Comparison of ENCODE assay signal across 1 cellular context in the genomic region with DNA sequence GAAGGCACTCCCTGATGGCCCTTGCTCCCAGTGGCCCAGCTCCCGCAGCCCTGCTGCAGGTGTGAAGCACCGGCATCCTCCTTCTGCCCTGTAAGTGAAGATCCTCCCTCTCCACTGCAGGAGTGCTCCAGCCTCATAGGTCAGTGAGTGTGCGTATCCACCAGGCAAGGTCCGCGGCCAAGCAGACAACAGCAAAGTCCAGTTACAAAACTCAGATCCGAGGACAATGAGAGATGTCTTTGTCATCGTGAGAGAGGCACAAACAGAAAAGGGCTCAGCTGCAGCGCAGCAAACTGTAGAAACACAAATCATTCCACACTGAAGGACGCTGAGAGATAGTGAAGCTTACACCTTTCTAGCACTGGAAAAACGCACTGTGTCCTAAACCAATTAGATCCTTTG.
A peak's percentile ranks its signal among the peaks of the same experiment; 100 is the strongest.
TF ChIP-seq lines count a peak whose summit lies in the region.

No MANE protein-coding gene starts in this region.

TF ChIP-seq in HepG2, 621 proteins besides CTCF, POLR2A, EP300 and RAD21 (continued from another document and continues in another):
- TF ChIP-seq, protein P1, sequence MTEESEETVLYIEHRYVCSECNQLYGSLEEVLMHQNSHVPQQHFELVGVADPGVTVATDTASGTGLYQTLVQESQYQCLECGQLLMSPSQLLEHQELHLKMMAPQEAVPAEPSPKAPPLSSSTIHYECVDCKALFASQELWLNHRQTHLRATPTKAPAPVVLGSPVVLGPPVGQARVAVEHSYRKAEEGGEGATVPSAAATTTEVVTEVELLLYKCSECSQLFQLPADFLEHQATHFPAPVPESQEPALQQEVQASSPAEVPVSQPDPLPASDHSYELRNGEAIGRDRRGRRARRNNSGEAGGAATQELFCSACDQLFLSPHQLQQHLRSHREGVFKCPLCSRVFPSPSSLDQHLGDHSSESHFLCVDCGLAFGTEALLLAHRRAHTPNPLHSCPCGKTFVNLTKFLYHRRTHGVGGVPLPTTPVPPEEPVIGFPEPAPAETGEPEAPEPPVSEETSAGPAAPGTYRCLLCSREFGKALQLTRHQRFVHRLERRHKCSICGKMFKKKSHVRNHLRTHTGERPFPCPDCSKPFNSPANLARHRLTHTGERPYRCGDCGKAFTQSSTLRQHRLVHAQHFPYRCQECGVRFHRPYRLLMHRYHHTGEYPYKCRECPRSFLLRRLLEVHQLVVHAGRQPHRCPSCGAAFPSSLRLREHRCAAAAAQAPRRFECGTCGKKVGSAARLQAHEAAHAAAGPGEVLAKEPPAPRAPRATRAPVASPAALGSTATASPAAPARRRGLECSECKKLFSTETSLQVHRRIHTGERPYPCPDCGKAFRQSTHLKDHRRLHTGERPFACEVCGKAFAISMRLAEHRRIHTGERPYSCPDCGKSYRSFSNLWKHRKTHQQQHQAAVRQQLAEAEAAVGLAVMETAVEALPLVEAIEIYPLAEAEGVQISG (CRISPR knock-in tag; IDR thresholded peaks at IDR 0.05), result peak; percentile 36; the same call in 1 of the 2 replicates
- TF ChIP-seq, protein P2, sequence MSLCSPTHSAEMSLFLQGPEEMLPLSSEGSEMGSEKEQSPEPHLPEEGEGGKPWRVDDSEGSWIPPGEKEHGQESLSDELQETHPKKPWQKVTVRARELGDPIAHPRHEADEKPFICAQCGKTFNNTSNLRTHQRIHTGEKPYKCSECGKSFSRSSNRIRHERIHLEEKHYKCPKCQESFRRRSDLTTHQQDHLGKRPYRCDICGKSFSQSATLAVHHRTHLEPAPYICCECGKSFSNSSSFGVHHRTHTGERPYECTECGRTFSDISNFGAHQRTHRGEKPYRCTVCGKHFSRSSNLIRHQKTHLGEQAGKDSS (CRISPR knock-in tag; IDR thresholded peaks at IDR 0.05; ENCODE audit: borderline replicate concordance, low read depth), result no peak
- no peak for TF ChIP-seq SP2 (CRISPR knock-in tag; IDR thresholded peaks at IDR 0.05)
- no peak for TF ChIP-seq RFX5 (IDR thresholded peaks at IDR 0.05; ENCODE audit: low read depth, low read length)
- TF ChIP-seq, protein P3, sequence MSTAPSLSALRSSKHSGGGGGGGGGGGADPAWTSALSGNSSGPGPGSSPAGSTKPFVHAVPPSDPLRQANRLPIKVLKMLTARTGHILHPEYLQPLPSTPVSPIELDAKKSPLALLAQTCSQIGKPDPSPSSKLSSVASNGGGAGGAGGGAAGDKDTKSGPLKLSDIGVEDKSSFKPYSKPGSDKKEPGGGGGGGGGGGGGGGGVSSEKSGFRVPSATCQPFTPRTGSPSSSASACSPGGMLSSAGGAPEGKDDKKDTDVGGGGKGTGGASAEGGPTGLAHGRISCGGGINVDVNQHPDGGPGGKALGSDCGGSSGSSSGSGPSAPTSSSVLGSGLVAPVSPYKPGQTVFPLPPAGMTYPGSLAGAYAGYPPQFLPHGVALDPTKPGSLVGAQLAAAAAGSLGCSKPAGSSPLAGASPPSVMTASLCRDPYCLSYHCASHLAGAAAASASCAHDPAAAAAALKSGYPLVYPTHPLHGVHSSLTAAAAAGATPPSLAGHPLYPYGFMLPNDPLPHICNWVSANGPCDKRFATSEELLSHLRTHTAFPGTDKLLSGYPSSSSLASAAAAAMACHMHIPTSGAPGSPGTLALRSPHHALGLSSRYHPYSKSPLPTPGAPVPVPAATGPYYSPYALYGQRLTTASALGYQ (CRISPR knock-in tag; IDR thresholded peaks at IDR 0.05), result no peak
- TF ChIP-seq ZNF230 (CRISPR knock-in tag; IDR thresholded peaks at IDR 0.05), result no peak
- TF ChIP-seq HMG20A (CRISPR knock-in tag; IDR thresholded peaks at IDR 0.05; ENCODE audit: borderline replicate concordance), result peak; percentile 51; the same call in 1 of the 2 replicates
- TF ChIP-seq ELF3 (CRISPR knock-in tag; IDR thresholded peaks at IDR 0.05), result 0 out of 2 replicates have a peak, but pooled peaks have one; percentile 18
- no peak for TF ChIP-seq IKZF1 (IDR thresholded peaks at IDR 0.05)
- no peak for TF ChIP-seq ZKSCAN8 (CRISPR knock-in tag; IDR thresholded peaks at IDR 0.05; ENCODE audit: borderline replicate concordance)
- TF ChIP-seq, protein P4, sequence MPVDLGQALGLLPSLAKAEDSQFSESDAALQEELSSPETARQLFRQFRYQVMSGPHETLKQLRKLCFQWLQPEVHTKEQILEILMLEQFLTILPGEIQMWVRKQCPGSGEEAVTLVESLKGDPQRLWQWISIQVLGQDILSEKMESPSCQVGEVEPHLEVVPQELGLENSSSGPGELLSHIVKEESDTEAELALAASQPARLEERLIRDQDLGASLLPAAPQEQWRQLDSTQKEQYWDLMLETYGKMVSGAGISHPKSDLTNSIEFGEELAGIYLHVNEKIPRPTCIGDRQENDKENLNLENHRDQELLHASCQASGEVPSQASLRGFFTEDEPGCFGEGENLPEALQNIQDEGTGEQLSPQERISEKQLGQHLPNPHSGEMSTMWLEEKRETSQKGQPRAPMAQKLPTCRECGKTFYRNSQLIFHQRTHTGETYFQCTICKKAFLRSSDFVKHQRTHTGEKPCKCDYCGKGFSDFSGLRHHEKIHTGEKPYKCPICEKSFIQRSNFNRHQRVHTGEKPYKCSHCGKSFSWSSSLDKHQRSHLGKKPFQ (CRISPR knock-in tag; IDR thresholded peaks at IDR 0.05; ENCODE audit: insufficient replicate concordance), result no peak
- no peak for TF ChIP-seq ZNF672 (CRISPR knock-in tag; IDR thresholded peaks at IDR 0.05)
- no peak for TF ChIP-seq ZNF530 (CRISPR knock-in tag; IDR thresholded peaks at IDR 0.05; ENCODE audit: low read depth)
- no peak for TF ChIP-seq PCBP2 (optimal IDR thresholded peaks at IDR 0.05; ENCODE audit: low read depth, low read length, poor library complexity, severe bottlenecking)
- TF ChIP-seq MEF2D (CRISPR knock-in tag; IDR thresholded peaks at IDR 0.05), result peak; percentile 48; the same call in 1 of the 2 replicates
- TF ChIP-seq SP140L (CRISPR knock-in tag; IDR thresholded peaks at IDR 0.05; ENCODE audit: borderline replicate concordance), result no peak
- no peak for TF ChIP-seq HHEX (CRISPR knock-in tag; IDR thresholded peaks at IDR 0.05)
- TF ChIP-seq CREB1 (IDR thresholded peaks at IDR 0.05), result no peak
- no peak for TF ChIP-seq CREB1 (CRISPR knock-in tag; IDR thresholded peaks at IDR 0.05)
- TF ChIP-seq HNRNPL (IDR thresholded peaks at IDR 0.05; ENCODE audit: low read depth, low read length), result no peak
- TF ChIP-seq, protein P5, sequence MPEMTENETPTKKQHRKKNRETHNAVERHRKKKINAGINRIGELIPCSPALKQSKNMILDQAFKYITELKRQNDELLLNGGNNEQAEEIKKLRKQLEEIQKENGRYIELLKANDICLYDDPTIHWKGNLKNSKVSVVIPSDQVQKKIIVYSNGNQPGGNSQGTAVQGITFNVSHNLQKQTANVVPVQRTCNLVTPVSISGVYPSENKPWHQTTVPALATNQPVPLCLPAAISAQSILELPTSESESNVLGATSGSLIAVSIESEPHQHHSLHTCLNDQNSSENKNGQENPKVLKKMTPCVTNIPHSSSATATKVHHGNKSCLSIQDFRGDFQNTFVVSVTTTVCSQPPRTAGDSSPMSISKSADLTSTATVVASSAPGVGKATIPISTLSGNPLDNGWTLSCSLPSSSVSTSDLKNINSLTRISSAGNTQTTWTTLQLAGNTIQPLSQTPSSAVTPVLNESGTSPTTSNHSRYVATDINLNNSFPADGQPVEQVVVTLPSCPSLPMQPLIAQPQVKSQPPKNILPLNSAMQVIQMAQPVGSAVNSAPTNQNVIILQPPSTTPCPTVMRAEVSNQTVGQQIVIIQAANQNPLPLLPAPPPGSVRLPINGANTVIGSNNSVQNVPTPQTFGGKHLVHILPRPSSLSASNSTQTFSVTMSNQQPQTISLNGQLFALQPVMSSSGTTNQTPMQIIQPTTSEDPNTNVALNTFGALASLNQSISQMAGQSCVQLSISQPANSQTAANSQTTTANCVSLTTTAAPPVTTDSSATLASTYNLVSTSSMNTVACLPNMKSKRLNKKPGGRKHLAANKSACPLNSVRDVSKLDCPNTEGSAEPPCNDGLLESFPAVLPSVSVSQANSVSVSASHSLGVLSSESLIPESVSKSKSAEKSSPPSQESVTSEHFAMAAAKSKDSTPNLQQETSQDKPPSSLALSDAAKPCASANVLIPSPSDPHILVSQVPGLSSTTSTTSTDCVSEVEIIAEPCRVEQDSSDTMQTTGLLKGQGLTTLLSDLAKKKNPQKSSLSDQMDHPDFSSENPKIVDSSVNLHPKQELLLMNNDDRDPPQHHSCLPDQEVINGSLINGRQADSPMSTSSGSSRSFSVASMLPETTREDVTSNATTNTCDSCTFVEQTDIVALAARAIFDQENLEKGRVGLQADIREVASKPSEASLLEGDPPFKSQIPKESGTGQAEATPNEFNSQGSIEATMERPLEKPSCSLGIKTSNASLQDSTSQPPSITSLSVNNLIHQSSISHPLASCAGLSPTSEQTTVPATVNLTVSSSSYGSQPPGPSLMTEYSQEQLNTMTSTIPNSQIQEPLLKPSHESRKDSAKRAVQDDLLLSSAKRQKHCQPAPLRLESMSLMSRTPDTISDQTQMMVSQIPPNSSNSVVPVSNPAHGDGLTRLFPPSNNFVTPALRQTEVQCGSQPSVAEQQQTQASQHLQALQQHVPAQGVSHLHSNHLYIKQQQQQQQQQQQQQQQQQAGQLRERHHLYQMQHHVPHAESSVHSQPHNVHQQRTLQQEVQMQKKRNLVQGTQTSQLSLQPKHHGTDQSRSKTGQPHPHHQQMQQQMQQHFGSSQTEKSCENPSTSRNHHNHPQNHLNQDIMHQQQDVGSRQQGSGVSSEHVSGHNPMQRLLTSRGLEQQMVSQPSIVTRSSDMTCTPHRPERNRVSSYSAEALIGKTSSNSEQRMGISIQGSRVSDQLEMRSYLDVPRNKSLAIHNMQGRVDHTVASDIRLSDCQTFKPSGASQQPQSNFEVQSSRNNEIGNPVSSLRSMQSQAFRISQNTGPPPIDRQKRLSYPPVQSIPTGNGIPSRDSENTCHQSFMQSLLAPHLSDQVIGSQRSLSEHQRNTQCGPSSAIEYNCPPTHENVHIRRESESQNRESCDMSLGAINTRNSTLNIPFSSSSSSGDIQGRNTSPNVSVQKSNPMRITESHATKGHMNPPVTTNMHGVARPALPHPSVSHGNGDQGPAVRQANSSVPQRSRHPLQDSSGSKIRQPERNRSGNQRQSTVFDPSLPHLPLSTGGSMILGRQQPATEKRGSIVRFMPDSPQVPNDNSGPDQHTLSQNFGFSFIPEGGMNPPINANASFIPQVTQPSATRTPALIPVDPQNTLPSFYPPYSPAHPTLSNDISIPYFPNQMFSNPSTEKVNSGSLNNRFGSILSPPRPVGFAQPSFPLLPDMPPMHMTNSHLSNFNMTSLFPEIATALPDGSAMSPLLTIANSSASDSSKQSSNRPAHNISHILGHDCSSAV (CRISPR knock-in tag; IDR thresholded peaks at IDR 0.05; ENCODE audit: borderline replicate concordance), result no peak
- TF ChIP-seq POLR2AphosphoS2 (IDR thresholded peaks at IDR 0.05; ENCODE audit: low read depth, low read length), result no peak
- no peak for TF ChIP-seq ZNF879 (CRISPR knock-in tag; IDR thresholded peaks at IDR 0.05)
- TF ChIP-seq ZNF510 (CRISPR knock-in tag; IDR thresholded peaks at IDR 0.05; ENCODE audit: low read depth), result no peak
- TF ChIP-seq NONO (IDR thresholded peaks at IDR 0.05), result no peak
- TF ChIP-seq NONO (CRISPR knock-in tag; conservative IDR thresholded peaks at IDR 0.05), result peak; percentile 61; the same call in 1 of the 2 replicates
- TF ChIP-seq ZNF607 (CRISPR knock-in tag; IDR thresholded peaks at IDR 0.05; ENCODE audit: borderline replicate concordance), result no peak
- no peak for TF ChIP-seq KLF12 (CRISPR knock-in tag; IDR thresholded peaks at IDR 0.05; ENCODE audit: borderline replicate concordance)
- no peak for TF ChIP-seq MXI1 (IDR thresholded peaks at IDR 0.05; ENCODE audit: borderline replicate concordance, low read depth, low read length)
- no peak for TF ChIP-seq ZNF850 (CRISPR knock-in tag; conservative IDR thresholded peaks at IDR 0.05)
- peak; percentile 31 for TF ChIP-seq HNRNPLL (IDR thresholded peaks at IDR 0.05; ENCODE audit: low read depth, low read length, poor library complexity, severe bottlenecking)
- no peak for TF ChIP-seq ESRRA (CRISPR knock-in tag; IDR thresholded peaks at IDR 0.05; ENCODE audit: low read depth)
- TF ChIP-seq, protein P6, sequence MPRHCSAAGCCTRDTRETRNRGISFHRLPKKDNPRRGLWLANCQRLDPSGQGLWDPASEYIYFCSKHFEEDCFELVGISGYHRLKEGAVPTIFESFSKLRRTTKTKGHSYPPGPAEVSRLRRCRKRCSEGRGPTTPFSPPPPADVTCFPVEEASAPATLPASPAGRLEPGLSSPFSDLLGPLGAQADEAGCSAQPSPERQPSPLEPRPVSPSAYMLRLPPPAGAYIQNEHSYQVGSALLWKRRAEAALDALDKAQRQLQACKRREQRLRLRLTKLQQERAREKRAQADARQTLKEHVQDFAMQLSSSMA (CRISPR knock-in tag; IDR thresholded peaks at IDR 0.05), result no peak
- TF ChIP-seq, protein P7, sequence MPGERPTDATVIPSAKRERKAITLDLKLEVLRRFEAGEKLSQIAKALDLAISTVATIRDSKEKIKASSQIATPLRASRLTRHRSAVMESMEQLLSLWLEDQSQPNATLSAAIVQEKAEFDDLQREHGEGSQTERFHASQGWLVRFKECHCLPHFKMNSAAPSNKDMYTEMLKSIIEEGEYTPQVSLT (CRISPR knock-in tag; IDR thresholded peaks at IDR 0.05; ENCODE audit: borderline replicate concordance, low read depth), result no peak
- TF ChIP-seq SMYD3 (CRISPR knock-in tag; IDR thresholded peaks at IDR 0.05), result no peak
- TF ChIP-seq BRD4 (CRISPR knock-in tag; IDR thresholded peaks at IDR 0.05), result no peak
- no peak for TF ChIP-seq ZNF256 (CRISPR knock-in tag; conservative IDR thresholded peaks at IDR 0.05)
- TF ChIP-seq, protein P8, sequence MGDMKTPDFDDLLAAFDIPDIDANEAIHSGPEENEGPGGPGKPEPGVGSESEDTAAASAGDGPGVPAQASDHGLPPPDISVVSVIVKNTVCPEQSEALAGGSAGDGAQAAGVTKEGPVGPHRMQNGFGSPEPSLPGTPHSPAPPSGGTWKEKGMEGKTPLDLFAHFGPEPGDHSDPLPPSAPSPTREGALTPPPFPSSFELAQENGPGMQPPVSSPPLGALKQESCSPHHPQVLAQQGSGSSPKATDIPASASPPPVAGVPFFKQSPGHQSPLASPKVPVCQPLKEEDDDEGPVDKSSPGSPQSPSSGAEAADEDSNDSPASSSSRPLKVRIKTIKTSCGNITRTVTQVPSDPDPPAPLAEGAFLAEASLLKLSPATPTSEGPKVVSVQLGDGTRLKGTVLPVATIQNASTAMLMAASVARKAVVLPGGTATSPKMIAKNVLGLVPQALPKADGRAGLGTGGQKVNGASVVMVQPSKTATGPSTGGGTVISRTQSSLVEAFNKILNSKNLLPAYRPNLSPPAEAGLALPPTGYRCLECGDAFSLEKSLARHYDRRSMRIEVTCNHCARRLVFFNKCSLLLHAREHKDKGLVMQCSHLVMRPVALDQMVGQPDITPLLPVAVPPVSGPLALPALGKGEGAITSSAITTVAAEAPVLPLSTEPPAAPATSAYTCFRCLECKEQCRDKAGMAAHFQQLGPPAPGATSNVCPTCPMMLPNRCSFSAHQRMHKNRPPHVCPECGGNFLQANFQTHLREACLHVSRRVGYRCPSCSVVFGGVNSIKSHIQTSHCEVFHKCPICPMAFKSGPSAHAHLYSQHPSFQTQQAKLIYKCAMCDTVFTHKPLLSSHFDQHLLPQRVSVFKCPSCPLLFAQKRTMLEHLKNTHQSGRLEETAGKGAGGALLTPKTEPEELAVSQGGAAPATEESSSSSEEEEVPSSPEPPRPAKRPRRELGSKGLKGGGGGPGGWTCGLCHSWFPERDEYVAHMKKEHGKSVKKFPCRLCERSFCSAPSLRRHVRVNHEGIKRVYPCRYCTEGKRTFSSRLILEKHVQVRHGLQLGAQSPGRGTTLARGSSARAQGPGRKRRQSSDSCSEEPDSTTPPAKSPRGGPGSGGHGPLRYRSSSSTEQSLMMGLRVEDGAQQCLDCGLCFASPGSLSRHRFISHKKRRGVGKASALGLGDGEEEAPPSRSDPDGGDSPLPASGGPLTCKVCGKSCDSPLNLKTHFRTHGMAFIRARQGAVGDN (CRISPR knock-in tag; IDR thresholded peaks at IDR 0.05), result peak; percentile 79
- TF ChIP-seq NR2F6 (IDR thresholded peaks at IDR 0.05), result peak; percentile 28; the same call in 1 of the 2 replicates
- no peak for TF ChIP-seq NR2F6 (CRISPR knock-in tag; IDR thresholded peaks at IDR 0.05)
- no peak for TF ChIP-seq ZNF891 (CRISPR knock-in tag; IDR thresholded peaks at IDR 0.05)
- TF ChIP-seq ZNF468 (CRISPR knock-in tag; IDR thresholded peaks at IDR 0.05), result no peak
- TF ChIP-seq ZBTB20 (CRISPR knock-in tag; IDR thresholded peaks at IDR 0.05; ENCODE audit: borderline replicate concordance, low read depth), result no peak
